Comparison of ENCODE assay signal across 17 cellular contexts in the genomic region with DNA sequence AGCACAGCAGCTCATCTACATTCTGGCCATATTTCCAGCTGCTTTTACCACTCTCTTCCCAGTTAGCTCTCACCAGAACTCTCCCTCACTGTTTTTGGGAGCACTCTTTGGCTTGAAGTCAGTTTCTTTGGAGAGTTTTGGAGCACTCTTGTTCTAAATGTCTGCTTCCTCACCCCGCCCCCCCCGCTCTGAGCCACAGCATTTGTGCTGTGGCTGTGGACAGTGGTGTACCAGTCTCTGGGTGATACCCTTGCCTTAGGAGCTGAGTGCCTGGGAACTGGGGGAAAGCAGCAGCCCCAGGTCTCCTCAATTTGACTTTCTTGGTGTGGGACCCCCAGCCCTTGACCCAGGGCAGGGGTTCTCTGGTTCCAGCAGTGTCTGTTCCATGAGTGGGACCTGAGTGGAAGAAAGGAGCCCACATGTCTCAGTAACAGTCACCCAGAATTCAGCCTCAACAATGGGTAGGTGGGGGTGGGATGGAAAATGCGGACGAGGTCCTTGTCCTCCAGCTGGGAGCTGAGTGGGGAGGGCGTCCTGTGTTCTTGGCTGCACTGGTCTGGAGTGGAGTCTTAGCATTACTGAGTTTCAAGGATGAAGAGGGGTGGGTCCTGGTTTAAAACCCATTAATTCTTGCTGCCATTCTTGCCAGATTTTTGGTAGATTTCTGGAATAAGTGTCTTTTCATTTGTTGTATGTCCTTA.
"Had no signal": no experiment of that assay in that cellular context is flagged by ENCODE, and none has a peak within 500 bp of the region (broad histone marks: within the 10 kb centered on the region; RNA-seq: fewer than 3 reads in every experiment).

No MANE protein-coding gene starts in this region.

- H3K4me3 ChIP-seq: esophagus muscularis mucosa, left ventricle myocardium inferior, tibial nerve had no signal

- H3K9me3 Mint-ChIP-seq: activated CD4-positive, alpha-beta memory T cell treated with anti-CD3 and anti-CD28 coated beads for 36 hours; activated T-helper 1 cell treated with anti-CD3 and anti-CD28 coated beads, Interleukin-12 subunit alpha, Interleukin-12 subunit beta, Interleukin-2, Interleukin-4 antibody, amounts not matched to agents 30 ng/mL and 10 ng/mL and 1 ng/mL, durations not matched to agents 14 hours and 24 hours and 36 hours; memory B cell had no signal

- H3K4me3 Mint-ChIP-seq: activated CD4-positive, alpha-beta memory T cell treated with anti-CD3 and anti-CD28 coated beads for 36 hours; activated T-helper 1 cell treated with anti-CD3 and anti-CD28 coated beads, Interleukin-12 subunit alpha, Interleukin-12 subunit beta, Interleukin-2, Interleukin-4 antibody, amounts not matched to agents 30 ng/mL and 10 ng/mL and 1 ng/mL, durations not matched to agents 14 hours and 24 hours and 36 hours; memory B cell had no signal

- H3K36me3 ChIP-seq: tibial nerve had no signal

- DNase-seq: activated CD4-positive, alpha-beta memory T cell treated with anti-CD3 and anti-CD28 coated beads for 36 hours; activated CD4-positive, CD25-positive, alpha-beta regulatory T cell treated with anti-CD3 and anti-CD28 coated beads, Interleukin-2, amount 50 U/mL, for 72 hours; amygdala; dermis blood vessel endothelial cell; islet precursor cell; left ventricle myocardium inferior; retina; SHP77; stimulated activated CD4-positive, alpha-beta T cell treated with anti-CD3 and anti-CD28 coated beads, Interleukin-4, amount 100 ng/mL, for 1 hour; stimulated activated CD8-positive, alpha-beta memory T cell treated with anti-CD3 and anti-CD28 coated beads, Interleukin-4, amount 100 ng/mL, for 48 hours; T-helper 2 cell had no signal

- H3K27me3 Mint-ChIP-seq: activated CD4-positive, alpha-beta memory T cell treated with anti-CD3 and anti-CD28 coated beads for 36 hours; activated naive CD8-positive, alpha-beta T cell; memory B cell had no signal

- H3K27ac Mint-ChIP-seq: activated CD4-positive, alpha-beta memory T cell treated with anti-CD3 and anti-CD28 coated beads for 36 hours had no signal

- H3K9me3 ChIP-seq: esophagus muscularis mucosa, tibial nerve had no signal

- H3K27ac ChIP-seq: esophagus muscularis mucosa, left ventricle myocardium inferior, parathyroid adenoma, tibial nerve had no signal

- H3K27me3 ChIP-seq: esophagus muscularis mucosa, tibial nerve had no signal
